In the genomic region with DNA sequence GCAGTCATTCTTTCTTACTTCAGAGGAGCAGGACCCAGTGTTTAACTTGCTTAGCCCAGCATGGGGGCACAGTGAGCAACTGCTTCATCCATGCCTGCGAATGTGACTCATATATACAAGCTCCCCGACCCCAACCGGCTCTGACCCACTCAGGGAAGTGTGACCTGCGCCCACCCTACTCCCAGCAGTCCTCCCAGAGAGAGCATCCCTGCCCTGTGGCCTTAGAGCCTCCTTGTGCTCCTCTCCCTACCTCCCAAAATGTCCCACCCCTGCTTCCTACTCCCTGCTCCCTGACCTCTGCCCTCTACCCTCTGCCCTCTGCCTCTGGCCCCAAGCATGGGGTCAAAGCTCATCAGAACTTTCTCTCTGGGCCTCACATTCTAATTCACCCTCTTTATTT, we compare ENCODE assay signal across 2 cellular contexts.
TF ChIP-seq lines count a peak whose summit lies in the region.

No MANE protein-coding gene starts in this region.

TF ChIP-seq in HEK293, 187 proteins besides CTCF, POLR2A, EP300 and RAD21:
- TF ChIP-seq BCL11A (tag by site-specific recombination; IDR thresholded peaks at IDR 0.05; ENCODE audit: low read depth) = 0 out of 2 replicates have a peak, but pooled peaks have one; percentile 27
- no peak for TF ChIP-seq ZNF677 (tag by site-specific recombination; IDR thresholded peaks at IDR 0.05)
- TF ChIP-seq ZIC2 (tag by site-specific recombination; IDR thresholded peaks at IDR 0.05) = peak; percentile 86

TF ChIP-seq in K562, 482 proteins besides CTCF, POLR2A, EP300 and RAD21:
- TF ChIP-seq NR2C2 (CRISPR knock-in tag; IDR thresholded peaks at IDR 0.05) = peak; percentile 80
- TF ChIP-seq NR2C2 (tag; IDR thresholded peaks at IDR 0.05) = peak; percentile 90
- peak; percentile 94 for TF ChIP-seq NR2C1 (IDR thresholded peaks at IDR 0.05)
- peak; percentile 95 for TF ChIP-seq NR2C1 (tag; IDR thresholded peaks at IDR 0.05)
- TF ChIP-seq, protein P1, sequence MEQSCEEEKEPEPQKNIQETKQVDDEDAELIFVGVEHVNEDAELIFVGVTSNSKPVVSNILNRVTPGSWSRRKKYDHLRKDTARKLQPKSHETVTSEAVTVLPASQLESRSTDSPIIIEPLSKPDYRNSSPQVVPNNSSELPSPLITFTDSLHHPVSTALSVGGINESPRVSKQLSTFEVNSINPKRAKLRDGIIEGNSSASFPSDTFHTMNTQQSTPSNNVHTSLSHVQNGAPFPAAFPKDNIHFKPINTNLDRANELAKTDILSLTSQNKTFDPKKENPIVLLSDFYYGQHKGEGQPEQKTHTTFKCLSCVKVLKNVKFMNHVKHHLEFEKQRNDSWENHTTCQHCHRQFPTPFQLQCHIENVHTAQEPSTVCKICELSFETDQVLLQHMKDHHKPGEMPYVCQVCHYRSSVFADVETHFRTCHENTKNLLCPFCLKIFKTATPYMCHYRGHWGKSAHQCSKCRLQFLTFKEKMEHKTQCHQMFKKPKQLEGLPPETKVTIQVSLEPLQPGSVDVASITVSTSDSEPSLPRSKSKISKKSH (CRISPR knock-in tag; IDR thresholded peaks at IDR 0.05) = no peak
- TF ChIP-seq, protein P2, sequence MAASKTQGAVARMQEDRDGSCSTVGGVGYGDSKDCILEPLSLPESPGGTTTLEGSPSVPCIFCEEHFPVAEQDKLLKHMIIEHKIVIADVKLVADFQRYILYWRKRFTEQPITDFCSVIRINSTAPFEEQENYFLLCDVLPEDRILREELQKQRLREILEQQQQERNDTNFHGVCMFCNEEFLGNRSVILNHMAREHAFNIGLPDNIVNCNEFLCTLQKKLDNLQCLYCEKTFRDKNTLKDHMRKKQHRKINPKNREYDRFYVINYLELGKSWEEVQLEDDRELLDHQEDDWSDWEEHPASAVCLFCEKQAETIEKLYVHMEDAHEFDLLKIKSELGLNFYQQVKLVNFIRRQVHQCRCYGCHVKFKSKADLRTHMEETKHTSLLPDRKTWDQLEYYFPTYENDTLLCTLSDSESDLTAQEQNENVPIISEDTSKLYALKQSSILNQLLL (CRISPR knock-in tag; IDR thresholded peaks at IDR 0.05; ENCODE audit: borderline replicate concordance) = no peak
- TF ChIP-seq ZC3H11A (IDR thresholded peaks at IDR 0.05; ENCODE audit: low read depth, low read length) = no peak
- TF ChIP-seq, protein P3, sequence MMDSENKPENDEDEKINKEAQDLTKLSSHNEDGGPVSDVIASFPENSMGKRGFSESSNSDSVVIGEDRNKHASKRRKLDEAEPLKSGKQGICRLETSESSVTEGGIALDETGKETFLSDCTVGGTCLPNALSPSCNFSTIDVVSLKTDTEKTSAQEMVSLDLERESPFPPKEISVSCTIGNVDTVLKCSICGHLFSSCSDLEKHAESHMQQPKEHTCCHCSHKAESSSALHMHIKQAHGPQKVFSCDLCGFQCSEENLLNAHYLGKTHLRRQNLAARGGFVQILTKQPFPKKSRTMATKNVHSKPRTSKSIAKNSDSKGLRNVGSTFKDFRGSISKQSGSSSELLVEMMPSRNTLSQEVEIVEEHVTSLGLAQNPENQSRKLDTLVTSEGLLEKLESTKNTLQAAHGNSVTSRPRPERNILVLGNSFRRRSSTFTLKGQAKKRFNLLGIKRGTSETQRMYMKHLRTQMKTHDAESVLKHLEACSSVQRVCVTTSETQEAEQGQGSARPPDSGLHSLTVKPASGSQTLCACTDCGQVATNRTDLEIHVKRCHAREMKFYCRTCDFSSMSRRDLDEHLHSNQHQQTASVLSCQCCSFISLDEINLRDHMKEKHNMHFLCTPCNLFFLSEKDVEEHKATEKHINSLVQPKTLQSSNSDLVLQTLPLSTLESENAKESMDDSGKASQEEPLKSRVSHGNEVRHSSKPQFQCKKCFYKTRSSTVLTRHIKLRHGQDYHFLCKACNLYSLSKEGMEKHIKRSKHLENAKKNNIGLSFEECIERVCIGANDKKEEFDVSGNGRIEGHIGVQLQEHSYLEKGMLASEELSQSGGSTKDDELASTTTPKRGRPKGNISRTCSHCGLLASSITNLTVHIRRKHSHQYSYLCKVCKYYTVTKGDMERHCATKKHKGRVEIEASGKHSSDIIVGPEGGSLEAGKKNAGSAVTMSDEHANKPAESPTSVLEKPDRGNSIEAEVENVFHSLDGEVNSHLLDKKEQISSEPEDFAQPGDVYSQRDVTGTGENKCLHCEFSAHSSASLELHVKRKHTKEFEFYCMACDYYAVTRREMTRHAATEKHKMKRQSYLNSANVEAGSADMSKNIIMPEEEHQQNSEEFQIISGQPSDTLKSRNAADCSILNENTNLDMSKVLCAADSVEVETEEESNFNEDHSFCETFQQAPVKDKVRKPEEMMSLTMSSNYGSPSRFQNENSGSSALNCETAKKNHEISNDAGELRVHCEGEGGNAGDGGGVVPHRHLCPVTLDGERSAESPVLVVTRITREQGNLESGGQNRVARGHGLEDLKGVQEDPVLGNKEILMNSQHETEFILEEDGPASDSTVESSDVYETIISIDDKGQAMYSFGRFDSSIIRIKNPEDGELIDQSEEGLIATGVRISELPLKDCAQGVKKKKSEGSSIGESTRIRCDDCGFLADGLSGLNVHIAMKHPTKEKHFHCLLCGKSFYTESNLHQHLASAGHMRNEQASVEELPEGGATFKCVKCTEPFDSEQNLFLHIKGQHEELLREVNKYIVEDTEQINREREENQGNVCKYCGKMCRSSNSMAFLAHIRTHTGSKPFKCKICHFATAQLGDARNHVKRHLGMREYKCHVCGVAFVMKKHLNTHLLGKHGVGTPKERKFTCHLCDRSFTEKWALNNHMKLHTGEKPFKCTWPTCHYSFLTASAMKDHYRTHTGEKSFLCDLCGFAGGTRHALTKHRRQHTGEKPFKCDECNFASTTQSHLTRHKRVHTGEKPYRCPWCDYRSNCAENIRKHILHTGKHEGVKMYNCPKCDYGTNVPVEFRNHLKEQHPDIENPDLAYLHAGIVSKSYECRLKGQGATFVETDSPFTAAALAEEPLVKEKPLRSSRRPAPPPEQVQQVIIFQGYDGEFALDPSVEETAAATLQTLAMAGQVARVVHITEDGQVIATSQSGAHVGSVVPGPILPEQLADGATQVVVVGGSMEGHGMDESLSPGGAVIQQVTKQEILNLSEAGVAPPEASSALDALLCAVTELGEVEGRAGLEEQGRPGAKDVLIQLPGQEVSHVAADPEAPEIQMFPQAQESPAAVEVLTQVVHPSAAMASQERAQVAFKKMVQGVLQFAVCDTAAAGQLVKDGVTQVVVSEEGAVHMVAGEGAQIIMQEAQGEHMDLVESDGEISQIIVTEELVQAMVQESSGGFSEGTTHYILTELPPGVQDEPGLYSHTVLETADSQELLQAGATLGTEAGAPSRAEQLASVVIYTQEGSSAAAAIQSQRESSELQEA (IDR thresholded peaks at IDR 0.05; ENCODE audit: low read depth) = no peak
- TF ChIP-seq, protein P4, sequence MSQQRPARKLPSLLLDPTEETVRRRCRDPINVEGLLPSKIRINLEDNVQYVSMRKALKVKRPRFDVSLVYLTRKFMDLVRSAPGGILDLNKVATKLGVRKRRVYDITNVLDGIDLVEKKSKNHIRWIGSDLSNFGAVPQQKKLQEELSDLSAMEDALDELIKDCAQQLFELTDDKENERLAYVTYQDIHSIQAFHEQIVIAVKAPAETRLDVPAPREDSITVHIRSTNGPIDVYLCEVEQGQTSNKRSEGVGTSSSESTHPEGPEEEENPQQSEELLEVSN (IDR thresholded peaks at IDR 0.05; ENCODE audit: borderline replicate concordance in 1 of 2, extremely low read depth in 1 of 2, insufficient read depth in 1 of 2, insufficient read length in 1 of 2, low read depth in 1 of 2, low read length in 1 of 2, poor library complexity in 1 of 2, severe bottlenecking in 1 of 2) = no peak
- TF ChIP-seq, protein P5, sequence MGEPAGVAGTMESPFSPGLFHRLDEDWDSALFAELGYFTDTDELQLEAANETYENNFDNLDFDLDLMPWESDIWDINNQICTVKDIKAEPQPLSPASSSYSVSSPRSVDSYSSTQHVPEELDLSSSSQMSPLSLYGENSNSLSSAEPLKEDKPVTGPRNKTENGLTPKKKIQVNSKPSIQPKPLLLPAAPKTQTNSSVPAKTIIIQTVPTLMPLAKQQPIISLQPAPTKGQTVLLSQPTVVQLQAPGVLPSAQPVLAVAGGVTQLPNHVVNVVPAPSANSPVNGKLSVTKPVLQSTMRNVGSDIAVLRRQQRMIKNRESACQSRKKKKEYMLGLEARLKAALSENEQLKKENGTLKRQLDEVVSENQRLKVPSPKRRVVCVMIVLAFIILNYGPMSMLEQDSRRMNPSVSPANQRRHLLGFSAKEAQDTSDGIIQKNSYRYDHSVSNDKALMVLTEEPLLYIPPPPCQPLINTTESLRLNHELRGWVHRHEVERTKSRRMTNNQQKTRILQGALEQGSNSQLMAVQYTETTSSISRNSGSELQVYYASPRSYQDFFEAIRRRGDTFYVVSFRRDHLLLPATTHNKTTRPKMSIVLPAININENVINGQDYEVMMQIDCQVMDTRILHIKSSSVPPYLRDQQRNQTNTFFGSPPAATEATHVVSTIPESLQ (CRISPR knock-in tag; IDR thresholded peaks at IDR 0.05) = no peak
- no peak for TF ChIP-seq PHTF2 (CRISPR knock-in tag; IDR thresholded peaks at IDR 0.05)
TF ChIP-seq in K562: peak in this region for 2.
